ENCODE assay signal across 19 cellular contexts in the genomic region with DNA sequence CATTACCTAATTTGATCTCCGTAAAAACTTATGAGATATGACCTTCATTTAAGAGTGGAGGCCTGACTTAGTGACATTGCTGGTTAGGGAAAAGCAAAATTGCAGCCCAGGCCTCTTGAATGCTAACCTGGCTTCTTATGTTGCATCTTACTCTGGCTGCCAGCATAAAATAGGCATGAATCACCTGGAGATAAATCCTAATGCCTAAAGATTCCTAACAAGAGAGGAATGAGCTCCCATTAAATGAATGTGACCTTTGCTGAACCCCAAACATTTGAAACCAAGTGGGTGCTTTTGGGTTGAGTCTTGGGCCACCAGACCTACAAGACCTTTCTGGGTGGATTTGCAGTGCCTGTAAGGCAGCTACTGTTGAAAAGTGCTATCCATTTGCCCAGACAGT.
"Had no signal": no experiment of that assay in that cellular context is flagged by ENCODE, and none has a peak within 500 bp of the region (broad histone marks: within the 10 kb centered on the region; RNA-seq: fewer than 3 reads in every experiment).

No MANE protein-coding gene starts in this region.

- DNase-seq: activated CD4-positive, alpha-beta T cell treated with anti-CD3 and anti-CD28 coated beads, Interleukin-2, amount 50 U/mL, for 4 hours; activated naive CD4-positive, alpha-beta T cell; activated naive CD8-positive, alpha-beta T cell treated with anti-CD3 and anti-CD28 coated beads, Interleukin-2, amount 10 ng/mL, durations not matched to agents 7 days and 5 days; activated T-cell treated with anti-CD3 and anti-CD28 coated beads for 4 hours; anterior cingulate cortex; dorsolateral prefrontal cortex; kidney; right lobe of liver; stimulated activated CD4-positive, alpha-beta T cell treated with anti-CD3 and anti-CD28 coated beads, Interleukin-4, amount 100 ng/mL, for 4 hours; stimulated activated CD8-positive, alpha-beta memory T cell treated with anti-CD3 and anti-CD28 coated beads, Interleukin-4, amount 100 ng/mL, for 48 hours; stimulated activated naive CD4-positive, alpha-beta T cell treated with Interleukin-2 at 50 U/mL for 16 hours; substantia nigra; transverse colon had no signal

- H3K4me3 Mint-ChIP-seq: activated naive CD8-positive, alpha-beta T cell treated with anti-CD3 and anti-CD28 coated beads, Interleukin-2, amount 10 ng/mL, durations not matched to agents 7 days and 5 days; nephron had no signal

- H3K4me3 ChIP-seq: dorsolateral prefrontal cortex, hepatocyte, right lobe of liver, smooth muscle cell, transverse colon had no signal

- H3K4me1 ChIP-seq: right lobe of liver, transverse colon had no signal

- H3K9me3 Mint-ChIP-seq: activated naive CD8-positive, alpha-beta T cell treated with anti-CD3 and anti-CD28 coated beads, Interleukin-2, amount 10 ng/mL, durations not matched to agents 7 days and 5 days; nephron had no signal

- H3K9me3 ChIP-seq: right lobe of liver, transverse colon had no signal

- H3K27me3 Mint-ChIP-seq: activated naive CD8-positive, alpha-beta T cell treated with anti-CD3 and anti-CD28 coated beads, Interleukin-2, amount 10 ng/mL, durations not matched to agents 7 days and 5 days; progenitor cell of endocrine pancreas had no signal

- ATAC-seq: activated CD4-positive, CD25-positive, alpha-beta regulatory T cell treated with anti-CD3 and anti-CD28 coated beads, Interleukin-2, amount 50 U/mL, for 24 hours; esophagus mucosa; right lobe of liver had no signal

- H3K36me3 ChIP-seq: right lobe of liver, transverse colon had no signal

- H3K4me1 Mint-ChIP-seq: activated naive CD8-positive, alpha-beta T cell treated with anti-CD3 and anti-CD28 coated beads, Interleukin-2, amount 10 ng/mL, durations not matched to agents 7 days and 5 days; nephron had no signal

- H3K79me2 ChIP-seq: hepatocyte had no signal

- H3K4me2 ChIP-seq: hepatocyte, smooth muscle cell had no signal

- H3K27me3 ChIP-seq: dorsolateral prefrontal cortex, hepatocyte, right lobe of liver, transverse colon had no signal

- H2AFZ ChIP-seq: hepatocyte had no signal

- H3K36me3 Mint-ChIP-seq: activated naive CD8-positive, alpha-beta T cell treated with anti-CD3 and anti-CD28 coated beads, Interleukin-2, amount 10 ng/mL, durations not matched to agents 7 days and 5 days had no signal

- H3K27ac ChIP-seq: dorsolateral prefrontal cortex, hepatocyte, right lobe of liver, transverse colon had no signal

- H3K27ac Mint-ChIP-seq: activated naive CD8-positive, alpha-beta T cell treated with anti-CD3 and anti-CD28 coated beads, Interleukin-2, amount 10 ng/mL, durations not matched to agents 7 days and 5 days; nephron; progenitor cell of endocrine pancreas had no signal
